In genomic region chr4:182643801-182644311, GRCh38 we compare ENCODE assay signal across 14 cellular contexts.
DNase-seq lines count a peak whose midpoint lies in the region; ATAC-seq and TF ChIP-seq lines count a peak whose summit lies in the region.
"Had no signal": no experiment of that assay in that cellular context is flagged by ENCODE, and none has a peak within 500 bp of the region (broad histone marks: within the 10 kb centered on the region; RNA-seq: fewer than 3 reads in every experiment).

No MANE protein-coding gene starts in this region.

- H3K27ac Mint-ChIP-seq in nephron progenitor cell, result no peak overlapping the region
- H3K27ac Mint-ChIP-seq: natural killer cell treated with Interleukin-12 subunit alpha and Interleukin-12 subunit beta and Interleukin-15 and Interleukin-18, amount 100 ng/mL, for 72 hours had no signal

- H3K36me3 ChIP-seq in right atrium auricular region (no peaks in the 10 kb centered on the region), aorta (ENCODE audit: control insufficient read depth in 1 of 2, insufficient read depth in 2 of 2, low read length in 1 of 2) (no peaks in the 10 kb centered on the region)
- H3K36me3 ChIP-seq: BLaER1 had no signal

- H3K27me3 ChIP-seq in right atrium auricular region (no peaks in the 10 kb centered on the region), aorta (ENCODE audit: control insufficient read depth in 1 of 2, insufficient read depth in 2 of 2, low read length in 1 of 2) (no peaks in the 10 kb centered on the region)
- H3K27me3 ChIP-seq: BLaER1 had no signal

- H3K4me1 ChIP-seq in right atrium auricular region, result peaks cover 0 to 17% of the 10 kb centered on the region in 2 donors
- no peaks in the 10 kb centered on the region for H3K4me1 ChIP-seq in aorta (ENCODE audit: control insufficient read depth in 1 of 2, insufficient read depth in 2 of 2, low read length in 2 of 2)

- H3K36me3 Mint-ChIP-seq in nephron progenitor cell (ENCODE audit: low read depth), result peaks cover 47% of the 10 kb centered on the region
- H3K36me3 Mint-ChIP-seq: natural killer cell treated with Interleukin-12 subunit alpha and Interleukin-12 subunit beta and Interleukin-15 and Interleukin-18, amount 100 ng/mL, for 72 hours had no signal

- H3K4me1 Mint-ChIP-seq in nephron progenitor cell, result no peaks in the 10 kb centered on the region

- H3K4me3 Mint-ChIP-seq in nephron progenitor cell, result no peak overlapping the region
- H3K4me3 Mint-ChIP-seq: natural killer cell treated with Interleukin-12 subunit alpha and Interleukin-12 subunit beta and Interleukin-15 and Interleukin-18, amount 100 ng/mL, for 72 hours had no signal

- no peak overlapping the region for H3K4me3 ChIP-seq in right atrium auricular region
- H3K4me3 ChIP-seq in astrocyte of the spinal cord (ENCODE audit: low read depth, low read length), result no peak overlapping the region
- H3K4me3 ChIP-seq in aorta (ENCODE audit: low read length in 2 of 2), result no peak overlapping the region
- H3K4me3 ChIP-seq: BLaER1 had no signal

- peak; percentile 55 for DNase-seq in Right ventricle myocardium superior
- DNase-seq in right atrium auricular region (ENCODE audit: low spot score), result no peak
- DNase-seq in astrocyte of the spinal cord (ENCODE audit: low read depth, low spot score), result peak; percentile 90
- peak; percentile 63 for DNase-seq in left ventricle myocardium superior
- DNase-seq in aorta, result peak in 1 of 2 donors; percentile 51
- no peak for DNase-seq in COLO668 (lab: John Stamatoyannopoulos, UW; ENCODE audit: unreplicated experiment)
- no peak for DNase-seq in nephron progenitor cell
- DNase-seq: activated T-cell treated with anti-CD3 and anti-CD28 coated beads for 4 hours; cerebellar nuclear complex; NCI-H1048; stimulated activated CD4-positive, alpha-beta T cell treated with anti-CD3 and anti-CD28 coated beads, Interleukin-4, amount 100 ng/mL, for 4 hours had no signal

- WGBS in aorta, 2 donors, result 2 to 6% methylated on average over 3 of the region's 3 CpGs

- intact Hi-C loops in Right ventricle myocardium superior (cut with DNase I) (no loop called here), left ventricle myocardium superior (cut with micrococcal nuclease) (no loop called here), aorta (cut with DNase I) (no loop called here)

- no peak for TF ChIP-seq CTCF in right atrium auricular region (IDR thresholded peaks at IDR 0.05)
- TF ChIP-seq CTCF in astrocyte of the spinal cord (IDR thresholded peaks at IDR 0.05; ENCODE audit: low read depth, low read length), result no peak
- no peak for TF ChIP-seq CTCF in nephron progenitor cell (IDR thresholded peaks at IDR 0.05)

- H3K9me3 ChIP-seq in right atrium auricular region (peaks cover 7 to 16% of the 10 kb centered on the region in 2 donors), aorta (ENCODE audit: control insufficient read depth, low read length) (peaks cover 5% of the 10 kb centered on the region)

- peaks cover 4% of the 10 kb centered on the region for H3K27me3 Mint-ChIP-seq in nephron progenitor cell (ENCODE audit: low read depth, poor library complexity)

- peaks cover 13% of the 10 kb centered on the region for H3K9me3 Mint-ChIP-seq in nephron progenitor cell

- peak overlapping the region in 1 of 2 donors; percentile 66 for H3K27ac ChIP-seq in right atrium auricular region
- H3K27ac ChIP-seq in aorta (ENCODE audit: low read depth in 1 of 2, low read length in 2 of 2), result no peak overlapping the region
- H3K27ac ChIP-seq: BLaER1 had no signal

- in situ Hi-C loops in astrocyte of the spinal cord (cut with HindIII; ENCODE audit: low sequenced_read_pairs), result no loop called here

- ATAC-seq in Right ventricle myocardium superior (ENCODE audit: poor library complexity), result peak; percentile 95
- peak; percentile 100 for ATAC-seq in left ventricle myocardium superior
- peak; percentile 68 for ATAC-seq in aorta (ENCODE audit: low FRiP score)
- no peak for ATAC-seq in GM21423 (IDR thresholded peaks at IDR 0.05; ENCODE audit: unreplicated experiment)
- ATAC-seq: natural killer cell treated with Interleukin-12 subunit alpha and Interleukin-12 subunit beta and Interleukin-15 and Interleukin-18, amount 100 ng/mL, for 72 hours had no signal

Comparison
In these comparisons a context has a peak if more than half of its experiments do, and no peak if none do; other contexts are left out.
1. DNase-seq: peak in Right ventricle myocardium superior (single experiment), astrocyte of the spinal cord (single experiment) and left ventricle myocardium superior (single experiment); none in right atrium auricular region (single experiment), COLO668 (single experiment) and nephron progenitor cell (single experiment).